ENCODE assay signal across 1 cellular context in the genomic region with DNA sequence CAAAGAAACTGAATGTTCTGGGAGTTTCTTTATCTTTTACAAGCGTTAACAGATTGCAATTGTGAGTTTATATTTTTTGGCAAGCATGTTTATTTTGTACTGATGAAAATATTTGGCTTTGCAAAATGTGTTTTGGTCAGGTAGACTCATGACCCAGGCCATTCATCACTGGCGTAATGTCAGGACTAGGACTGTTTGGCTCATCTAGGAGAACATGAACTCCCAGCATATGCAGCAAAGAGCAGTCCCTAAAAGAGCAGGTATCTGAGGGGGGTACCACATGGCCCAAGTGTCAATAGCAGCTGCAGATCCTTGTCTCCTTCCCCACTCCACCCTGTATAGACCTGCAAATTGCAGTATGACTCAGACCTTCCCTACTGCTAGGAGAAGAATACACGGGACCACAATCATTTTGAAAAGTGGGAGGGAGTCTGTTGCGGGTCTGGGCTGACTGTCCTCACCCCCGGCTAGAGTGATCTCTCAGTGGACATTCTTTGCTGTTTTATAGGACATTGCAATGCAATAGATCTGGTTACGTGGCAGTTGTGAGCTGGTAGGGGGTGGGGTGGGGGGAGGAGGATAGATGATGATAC.
TF ChIP-seq lines count a peak whose summit lies in the region.

No MANE protein-coding gene starts in this region.

TF ChIP-seq in SK-N-SH, 30 proteins besides CTCF, POLR2A, EP300 and RAD21 (continued from another document):
- TF ChIP-seq, protein P1, sequence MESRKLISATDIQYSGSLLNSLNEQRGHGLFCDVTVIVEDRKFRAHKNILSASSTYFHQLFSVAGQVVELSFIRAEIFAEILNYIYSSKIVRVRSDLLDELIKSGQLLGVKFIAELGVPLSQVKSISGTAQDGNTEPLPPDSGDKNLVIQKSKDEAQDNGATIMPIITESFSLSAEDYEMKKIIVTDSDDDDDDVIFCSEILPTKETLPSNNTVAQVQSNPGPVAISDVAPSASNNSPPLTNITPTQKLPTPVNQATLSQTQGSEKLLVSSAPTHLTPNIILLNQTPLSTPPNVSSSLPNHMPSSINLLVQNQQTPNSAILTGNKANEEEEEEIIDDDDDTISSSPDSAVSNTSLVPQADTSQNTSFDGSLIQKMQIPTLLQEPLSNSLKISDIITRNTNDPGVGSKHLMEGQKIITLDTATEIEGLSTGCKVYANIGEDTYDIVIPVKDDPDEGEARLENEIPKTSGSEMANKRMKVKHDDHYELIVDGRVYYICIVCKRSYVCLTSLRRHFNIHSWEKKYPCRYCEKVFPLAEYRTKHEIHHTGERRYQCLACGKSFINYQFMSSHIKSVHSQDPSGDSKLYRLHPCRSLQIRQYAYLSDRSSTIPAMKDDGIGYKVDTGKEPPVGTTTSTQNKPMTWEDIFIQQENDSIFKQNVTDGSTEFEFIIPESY (IDR thresholded peaks at IDR 0.05; ENCODE audit: borderline replicate concordance, low read depth): no peak
- TF ChIP-seq, protein P2, sequence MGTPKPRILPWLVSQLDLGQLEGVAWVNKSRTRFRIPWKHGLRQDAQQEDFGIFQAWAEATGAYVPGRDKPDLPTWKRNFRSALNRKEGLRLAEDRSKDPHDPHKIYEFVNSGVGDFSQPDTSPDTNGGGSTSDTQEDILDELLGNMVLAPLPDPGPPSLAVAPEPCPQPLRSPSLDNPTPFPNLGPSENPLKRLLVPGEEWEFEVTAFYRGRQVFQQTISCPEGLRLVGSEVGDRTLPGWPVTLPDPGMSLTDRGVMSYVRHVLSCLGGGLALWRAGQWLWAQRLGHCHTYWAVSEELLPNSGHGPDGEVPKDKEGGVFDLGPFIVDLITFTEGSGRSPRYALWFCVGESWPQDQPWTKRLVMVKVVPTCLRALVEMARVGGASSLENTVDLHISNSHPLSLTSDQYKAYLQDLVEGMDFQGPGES (IDR thresholded peaks at IDR 0.05; ENCODE audit: low read depth, low read length): no peak
- no peak for TF ChIP-seq NRF1 (IDR thresholded peaks at IDR 0.05; ENCODE audit: low read depth, low read length)
- no peak for TF ChIP-seq TEAD4 (IDR thresholded peaks at IDR 0.05; ENCODE audit: borderline replicate concordance, insufficient read depth)
- no peak for TF ChIP-seq RXRA (IDR thresholded peaks at IDR 0.05; ENCODE audit: borderline replicate concordance, low read depth)
- TF ChIP-seq TAF1 (IDR thresholded peaks at IDR 0.05; ENCODE audit: borderline replicate concordance, low read depth, low read length): no peak
